ENCODE assay signal across 9 cellular contexts in genomic region chr6:82712826-82713225, GRCh38.
DNase-seq lines count a peak whose midpoint lies in the region; ATAC-seq and TF ChIP-seq lines count a peak whose summit lies in the region.
"Had no signal": no experiment of that assay in that cellular context is flagged by ENCODE, and none has a peak within 500 bp of the region (broad histone marks: within the 10 kb centered on the region; RNA-seq: fewer than 3 reads in every experiment).

No MANE protein-coding gene starts in this region.

- no peak for DNase-seq in activated CD8-positive, alpha-beta T cell treated with anti-CD3 and anti-CD28 coated beads for 36 hours
- no peak for DNase-seq in activated CD8-positive, alpha-beta T cell treated with anti-CD3 and anti-CD28 coated beads, Interleukin-2, amount 10 ng/mL, durations not matched to agents 7 days and 5 days
- DNase-seq in LNCaP clone FGC (ENCODE audit: low read depth) (no peak), breast epithelium (ENCODE audit: low spot score in 2 of 2) (no peak), stomach (no peak), UCSD-AML1 (lab: John Stamatoyannopoulos, UW; ENCODE audit: unreplicated experiment) (no peak), activated T-cell treated with anti-CD3 and anti-CD28 coated beads for 4 hours (no peak)
- no peak for DNase-seq in stimulated activated CD4-positive, alpha-beta T cell treated with anti-CD3 and anti-CD28 coated beads, Interleukin-2, amount 100 ng/mL, for 24 hours
- DNase-seq: activated gamma-delta T cell had no signal

- POLR2A ChIA-PET in activated CD8-positive, alpha-beta T cell treated with anti-CD3 and anti-CD28 coated beads for 36 hours (lab: Charles Lee) = no interaction called here
- POLR2A ChIA-PET in activated CD8-positive, alpha-beta T cell treated with anti-CD3 and anti-CD28 coated beads, Interleukin-2, amount 10 ng/mL, durations not matched to agents 7 days and 5 days (lab: Charles Lee) = no interaction called here

- H3K27ac Mint-ChIP-seq in activated CD8-positive, alpha-beta T cell treated with anti-CD3 and anti-CD28 coated beads for 36 hours = no peak overlapping the region
- H3K27ac Mint-ChIP-seq in activated CD8-positive, alpha-beta T cell treated with anti-CD3 and anti-CD28 coated beads, Interleukin-2, amount 10 ng/mL, durations not matched to agents 7 days and 5 days = no peak overlapping the region

- H3K4me1 ChIP-seq in breast epithelium = no peaks in the 10 kb centered on the region
- H3K4me1 ChIP-seq in stomach = no peaks in the 10 kb centered on the region

- H3K36me3 Mint-ChIP-seq in activated CD8-positive, alpha-beta T cell treated with anti-CD3 and anti-CD28 coated beads for 36 hours (ENCODE audit: low read depth) = no peaks in the 10 kb centered on the region
- H3K36me3 Mint-ChIP-seq in activated CD8-positive, alpha-beta T cell treated with anti-CD3 and anti-CD28 coated beads, Interleukin-2, amount 10 ng/mL, durations not matched to agents 7 days and 5 days (ENCODE audit: low read depth) = no peaks in the 10 kb centered on the region

- H3K9me3 ChIP-seq in breast epithelium (peaks cover 5 to 10% of the 10 kb centered on the region in 2 donors), stomach (peaks cover 0 to 8% (median 0%) of the 10 kb centered on the region in 4 donors)

- H3K27me3 ChIP-seq in breast epithelium = no peaks in the 10 kb centered on the region
- H3K27me3 ChIP-seq in stomach = no peaks in the 10 kb centered on the region

- no peak for TF ChIP-seq EP300 in stomach (IDR thresholded peaks at IDR 0.05)

- H3K4me3 ChIP-seq in LNCaP clone FGC (ENCODE audit: low read depth, low read length) (no peak overlapping the region), breast epithelium (no peak overlapping the region), stomach (no peak overlapping the region)

- no peaks in the 10 kb centered on the region for H3K9me3 Mint-ChIP-seq in activated CD8-positive, alpha-beta T cell treated with anti-CD3 and anti-CD28 coated beads for 36 hours
- no peaks in the 10 kb centered on the region for H3K9me3 Mint-ChIP-seq in activated CD8-positive, alpha-beta T cell treated with anti-CD3 and anti-CD28 coated beads, Interleukin-2, amount 10 ng/mL, durations not matched to agents 7 days and 5 days (ENCODE audit: insufficient read depth)

- TF ChIP-seq POLR2A in breast epithelium (IDR thresholded peaks at IDR 0.05) (no peak), stomach (IDR thresholded peaks at IDR 0.05) (no peak)

- H3K27ac ChIP-seq in breast epithelium (no peak overlapping the region), stomach (no peak overlapping the region)

- ATAC-seq in activated CD8-positive, alpha-beta T cell treated with anti-CD3 and anti-CD28 coated beads for 36 hours = no peak
- ATAC-seq in activated CD8-positive, alpha-beta T cell treated with anti-CD3 and anti-CD28 coated beads, Interleukin-2, amount 10 ng/mL, durations not matched to agents 7 days and 5 days = no peak

- TF ChIP-seq CTCF in activated CD8-positive, alpha-beta T cell treated with anti-CD3 and anti-CD28 coated beads for 36 hours (IDR thresholded peaks at IDR 0.05) = peak; percentile 59
- TF ChIP-seq CTCF in LNCaP clone FGC (IDR thresholded peaks at IDR 0.05; ENCODE audit: control insufficient read depth, extremely low read depth, insufficient read depth) = peak; percentile 23; the same call in 1 of the 2 replicates
- TF ChIP-seq CTCF in breast epithelium (IDR thresholded peaks at IDR 0.05) = peak in 2 of 3 donors; percentile 9 to 16
- peak in 4 of 7 experiments; percentile 12 to 40 (median 24) for TF ChIP-seq CTCF in stomach (IDR thresholded peaks at IDR 0.05)

- H3K36me3 ChIP-seq in breast epithelium = no peaks in the 10 kb centered on the region
- H3K36me3 ChIP-seq in stomach = no peaks in the 10 kb centered on the region

- H3K4me1 Mint-ChIP-seq in activated CD8-positive, alpha-beta T cell treated with anti-CD3 and anti-CD28 coated beads for 36 hours (ENCODE audit: low read depth) = no peaks in the 10 kb centered on the region
- no peaks in the 10 kb centered on the region for H3K4me1 Mint-ChIP-seq in activated CD8-positive, alpha-beta T cell treated with anti-CD3 and anti-CD28 coated beads, Interleukin-2, amount 10 ng/mL, durations not matched to agents 7 days and 5 days (ENCODE audit: low read depth)

- CTCF ChIA-PET in activated CD8-positive, alpha-beta T cell treated with anti-CD3 and anti-CD28 coated beads for 36 hours (lab: Charles Lee) = interaction anchor here (0.7 to 1.6 kb wide), 9 partner anchors 11 to 341 kb away, joined by 3 read pairs; no protein-coding TSS in a partner anchor
- CTCF ChIA-PET in activated CD8-positive, alpha-beta T cell treated with anti-CD3 and anti-CD28 coated beads, Interleukin-2, amount 10 ng/mL, durations not matched to agents 7 days and 5 days (lab: Charles Lee) = interaction anchor here (1.3 to 1.8 kb wide), 3 partner anchors 15 to 442 kb away, joined by 4 to 7 read pairs (median 4); no protein-coding TSS in a partner anchor

- intact Hi-C loops in activated CD8-positive, alpha-beta T cell treated with anti-CD3 and anti-CD28 coated beads for 36 hours (cut with micrococcal nuclease) = no loop called here
- intact Hi-C loops in breast epithelium (cut with DNase I; ENCODE audit: low total_unique reads) (no loop called here), stomach (cut with DNase I; ENCODE audit: low total_unique reads) (no loop called here)

- peaks cover 5% of the 10 kb centered on the region for H3K27me3 Mint-ChIP-seq in activated CD8-positive, alpha-beta T cell treated with anti-CD3 and anti-CD28 coated beads for 36 hours
- H3K27me3 Mint-ChIP-seq in activated CD8-positive, alpha-beta T cell treated with anti-CD3 and anti-CD28 coated beads, Interleukin-2, amount 10 ng/mL, durations not matched to agents 7 days and 5 days (ENCODE audit: low read depth) = no peaks in the 10 kb centered on the region

- 19 to 46% (median 33%) methylated on average over 1 of the region's 1 CpG for WGBS in stomach, 5 donors

- no peak overlapping the region for H3K4me3 Mint-ChIP-seq in activated CD8-positive, alpha-beta T cell treated with anti-CD3 and anti-CD28 coated beads for 36 hours
- H3K4me3 Mint-ChIP-seq in activated CD8-positive, alpha-beta T cell treated with anti-CD3 and anti-CD28 coated beads, Interleukin-2, amount 10 ng/mL, durations not matched to agents 7 days and 5 days = no peak overlapping the region
